Comparison of ENCODE assay signal across 8 cellular contexts in the genomic region with DNA sequence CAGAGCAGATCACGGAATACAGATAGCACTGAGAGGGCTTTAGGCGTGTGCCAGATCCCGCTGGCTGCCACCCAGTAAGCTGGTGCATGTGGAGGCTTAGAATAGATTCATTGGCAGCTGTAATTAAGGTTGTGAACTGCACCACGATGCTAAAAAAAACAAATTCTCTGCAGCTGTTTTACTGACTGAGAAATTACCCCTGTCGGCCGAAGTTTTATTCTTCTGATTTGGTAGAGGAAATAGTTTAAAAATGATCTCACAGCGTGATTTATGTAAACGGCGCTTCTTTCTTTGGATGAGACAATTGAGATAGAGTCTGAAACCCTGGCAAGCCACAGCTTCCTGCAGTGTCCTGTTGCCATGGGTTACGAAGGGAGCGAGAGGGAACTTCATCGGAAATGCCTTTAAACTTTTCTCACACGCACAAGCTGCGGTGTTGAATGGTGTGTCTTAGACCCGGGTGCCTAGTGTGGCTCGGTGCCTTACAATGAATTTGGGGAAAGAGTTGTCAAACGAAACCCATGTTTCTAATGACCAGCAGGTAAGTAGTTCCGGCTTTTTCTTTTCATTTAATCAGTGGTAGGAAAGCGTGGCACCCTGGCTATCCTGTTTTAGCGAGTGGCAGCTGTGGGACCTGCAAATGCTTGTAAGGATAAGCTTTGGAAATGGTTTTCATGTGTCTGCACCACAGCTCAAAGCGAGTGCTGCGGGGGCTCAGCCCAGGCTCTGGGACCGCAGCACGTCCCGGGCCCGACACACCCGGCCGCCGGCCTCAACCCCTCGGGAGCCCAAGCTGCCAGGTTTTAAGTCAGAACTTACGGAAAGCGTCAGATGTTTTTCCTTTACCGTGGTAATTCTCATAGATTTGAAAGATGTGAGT.
DNase-seq lines count a peak whose midpoint lies in the region; ATAC-seq and TF ChIP-seq lines count a peak whose summit lies in the region.

No MANE protein-coding gene starts in this region.

- H3K9me3 ChIP-seq in ectodermal cell (ENCODE audit: control insufficient read depth, low read length): no peaks in the 10 kb centered on the region

- H3K27me3 ChIP-seq in GM23338 (ENCODE audit: insufficient read depth) (no peaks in the 10 kb centered on the region), ectodermal cell (ENCODE audit: control insufficient read depth, insufficient read depth, low read length, poor library complexity, severe bottlenecking) (peaks cover 17% of the 10 kb centered on the region)

- WGBS in ectodermal cell, 2 experiments: 9 to 11% methylated on average over 33 of the region's 33 CpGs

- H3K27me3 Mint-ChIP-seq in GM23338 (ENCODE audit: insufficient read depth, low read depth, poor library complexity): peaks cover 42% of the 10 kb centered on the region

- no peak overlapping the region for H2AFZ ChIP-seq in GM23338

- no peaks in the 10 kb centered on the region; the same call in 1 of the 2 replicates for H4K20me1 ChIP-seq in GM23338 (replicated peaks; ENCODE audit: insufficient read depth)

- peak overlapping the region; percentile 66 for H3K4me3 Mint-ChIP-seq in GM23338

- H3K9me3 Mint-ChIP-seq in GM23338: no peaks in the 10 kb centered on the region

- H3K79me2 ChIP-seq in GM23338 (replicated peaks; ENCODE audit: insufficient read depth): no peaks in the 10 kb centered on the region

- H3K27ac Mint-ChIP-seq in GM23338: no peak overlapping the region; the same call in 1 of the 2 replicates

- H3K36me3 ChIP-seq in GM23338 (ENCODE audit: insufficient read depth): no peaks in the 10 kb centered on the region
- H3K36me3 ChIP-seq in ectodermal cell (ENCODE audit: control insufficient read depth, insufficient read depth, low read length): no peaks in the 10 kb centered on the region

- H3F3A ChIP-seq in GM23338 (replicated peaks; ENCODE audit: low read depth): 0 out of 2 replicates have a peak, but pooled peaks cover 2% of the 10 kb centered on the region

- no peak for TF ChIP-seq CTCF in GM23338 (conservative IDR thresholded peaks at IDR 0.05; ENCODE audit: low read depth in 2 of 2)

- DNase-seq in AG08395 (ENCODE audit: low spot score) (peak; percentile 95), GM23338 (ENCODE audit: low spot score) (peak; percentile 89), middle frontal gyrus (ENCODE audit: extremely low spot score, low spot score) (peak; percentile 60)

- ATAC-seq in GM23338: peak; percentile 62
- ATAC-seq in SK-N-SH treated with all-trans-retinoic acid at 6 μM for 48 hours: peak; percentile 84
- ATAC-seq in GM21528 (IDR thresholded peaks at IDR 0.05; ENCODE audit: low FRiP score, unreplicated experiment): no peak
- no peak for ATAC-seq in HG03095 (IDR thresholded peaks at IDR 0.05; ENCODE audit: unreplicated experiment)
- ATAC-seq in GM18870 (IDR thresholded peaks at IDR 0.05; ENCODE audit: unreplicated experiment): no peak

- H3K4me2 ChIP-seq in GM23338: peak overlapping the region; percentile 52

- peaks cover 55% of the 10 kb centered on the region for H3K4me1 Mint-ChIP-seq in GM23338

- H3K27ac ChIP-seq in GM23338 (ENCODE audit: low read depth) (peak overlapping the region; percentile 8; the same call in 1 of the 2 replicates), ectodermal cell (ENCODE audit: insufficient read depth, low read depth, low read length, poor library complexity, severe bottlenecking) (peak overlapping the region; percentile 87)

- no peaks in the 10 kb centered on the region for H3K9me2 ChIP-seq in GM23338 (ENCODE audit: insufficient read depth)

- H3K4me3 ChIP-seq in GM23338 (peak overlapping the region; percentile 17), ectodermal cell (ENCODE audit: insufficient read depth, low read depth, low read length) (peak overlapping the region; percentile 22)

- H3K4me1 ChIP-seq in GM23338 (ENCODE audit: insufficient read depth): peaks cover 27% of the 10 kb centered on the region
- H3K4me1 ChIP-seq in ectodermal cell (ENCODE audit: control insufficient read depth, insufficient read depth, low read length): peaks cover 54% of the 10 kb centered on the region

- no peaks in the 10 kb centered on the region for H3K36me3 Mint-ChIP-seq in GM23338 (ENCODE audit: low read depth)

TF ChIP-seq in SK-N-SH treated with all-trans-retinoic acid at 6 μM for 48 hours, 23 proteins besides CTCF, POLR2A, EP300 and RAD21:
- no peak for TF ChIP-seq PPARA (CRISPR knock-in tag; IDR thresholded peaks at IDR 0.05; ENCODE audit: borderline replicate concordance)
- no peak for TF ChIP-seq CSDC2 (CRISPR knock-in tag; IDR thresholded peaks at IDR 0.05)
- no peak for TF ChIP-seq ZNF8 (CRISPR knock-in tag; IDR thresholded peaks at IDR 0.05)
- no peak for TF ChIP-seq ISL1 (CRISPR knock-in tag; IDR thresholded peaks at IDR 0.05)
- TF ChIP-seq, protein P1, sequence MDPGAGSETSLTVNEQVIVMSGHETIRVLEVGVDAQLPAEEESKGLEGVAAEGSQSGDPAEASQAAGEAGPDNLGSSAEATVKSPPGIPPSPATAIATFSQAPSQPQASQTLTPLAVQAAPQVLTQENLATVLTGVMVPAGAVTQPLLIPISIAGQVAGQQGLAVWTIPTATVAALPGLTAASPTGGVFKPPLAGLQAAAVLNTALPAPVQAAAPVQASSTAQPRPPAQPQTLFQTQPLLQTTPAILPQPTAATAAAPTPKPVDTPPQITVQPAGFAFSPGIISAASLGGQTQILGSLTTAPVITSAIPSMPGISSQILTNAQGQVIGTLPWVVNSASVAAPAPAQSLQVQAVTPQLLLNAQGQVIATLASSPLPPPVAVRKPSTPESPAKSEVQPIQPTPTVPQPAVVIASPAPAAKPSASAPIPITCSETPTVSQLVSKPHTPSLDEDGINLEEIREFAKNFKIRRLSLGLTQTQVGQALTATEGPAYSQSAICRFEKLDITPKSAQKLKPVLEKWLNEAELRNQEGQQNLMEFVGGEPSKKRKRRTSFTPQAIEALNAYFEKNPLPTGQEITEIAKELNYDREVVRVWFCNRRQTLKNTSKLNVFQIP (CRISPR knock-in tag; IDR thresholded peaks at IDR 0.05; ENCODE audit: borderline replicate concordance, low read depth): no peak
- TF ChIP-seq TOX (CRISPR knock-in tag; IDR thresholded peaks at IDR 0.05; ENCODE audit: borderline replicate concordance): no peak
- TF ChIP-seq ARNTL (CRISPR knock-in tag; IDR thresholded peaks at IDR 0.05; ENCODE audit: borderline replicate concordance, low read depth): no peak
- TF ChIP-seq, protein P2, sequence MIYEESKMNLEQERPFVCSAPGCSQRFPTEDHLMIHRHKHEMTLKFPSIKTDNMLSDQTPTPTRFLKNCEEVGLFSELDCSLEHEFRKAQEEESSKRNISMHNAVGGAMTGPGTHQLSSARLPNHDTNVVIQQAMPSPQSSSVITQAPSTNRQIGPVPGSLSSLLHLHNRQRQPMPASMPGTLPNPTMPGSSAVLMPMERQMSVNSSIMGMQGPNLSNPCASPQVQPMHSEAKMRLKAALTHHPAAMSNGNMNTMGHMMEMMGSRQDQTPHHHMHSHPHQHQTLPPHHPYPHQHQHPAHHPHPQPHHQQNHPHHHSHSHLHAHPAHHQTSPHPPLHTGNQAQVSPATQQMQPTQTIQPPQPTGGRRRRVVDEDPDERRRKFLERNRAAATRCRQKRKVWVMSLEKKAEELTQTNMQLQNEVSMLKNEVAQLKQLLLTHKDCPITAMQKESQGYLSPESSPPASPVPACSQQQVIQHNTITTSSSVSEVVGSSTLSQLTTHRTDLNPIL (CRISPR knock-in tag; IDR thresholded peaks at IDR 0.05; ENCODE audit: low read depth): no peak
- TF ChIP-seq ESRRG (CRISPR knock-in tag; IDR thresholded peaks at IDR 0.05): no peak

Comparison
In these comparisons a context has a peak if more than half of its experiments do, and no peak if none do; other contexts are left out.
1. ATAC-seq: peak in GM23338 (single experiment) and SK-N-SH treated with all-trans-retinoic acid at 6 μM for 48 hours (single experiment); none in GM21528 (single experiment), HG03095 (single experiment) and GM18870 (single experiment).
2. Peak in every context shown above with its lines, with median percentiles within 50 percentile points of each other: DNase-seq.